In the genomic region with DNA sequence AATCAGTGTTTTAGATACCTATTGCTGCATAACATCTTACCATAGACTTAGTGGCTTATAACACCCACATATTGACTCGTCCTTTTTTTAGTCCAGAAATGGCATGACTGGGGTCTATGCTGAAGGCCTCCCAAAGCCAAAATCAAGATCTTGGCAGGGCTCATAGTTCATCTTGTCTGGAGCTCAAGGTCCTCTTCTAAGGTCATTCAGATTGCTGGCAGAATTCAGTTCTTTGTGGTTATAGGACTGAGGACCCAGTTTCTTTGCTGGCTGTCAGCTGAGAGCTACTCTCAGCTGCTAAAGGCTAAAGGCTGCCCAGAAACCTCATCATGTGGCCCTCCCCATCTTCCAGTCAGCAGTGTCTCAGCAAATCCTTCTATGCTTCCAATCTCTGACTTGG, we compare ENCODE assay signal across 16 cellular contexts.
DNase-seq lines count a peak whose midpoint lies in the region; TF ChIP-seq lines count a peak whose summit lies in the region.
"Had no signal": no experiment of that assay in that cellular context is flagged by ENCODE, and none has a peak within 500 bp of the region (broad histone marks: within the 10 kb centered on the region; RNA-seq: fewer than 3 reads in every experiment).

No MANE protein-coding gene starts in this region.

- peaks cover 14% of the 10 kb centered on the region for H3K79me2 ChIP-seq in DOHH2 (ENCODE audit: control insufficient read depth, low read length)
- H3K79me2 ChIP-seq in OCI-LY3 (ENCODE audit: low read length), result no peaks in the 10 kb centered on the region

- peaks cover 9% of the 10 kb centered on the region; the same call in 1 of the 2 replicates for H3F3A ChIP-seq in DOHH2 (ENCODE audit: control insufficient read depth, insufficient read depth)

- POLR2A ChIA-PET in activated CD4-positive, alpha-beta memory T cell treated with anti-CD3 and anti-CD28 coated beads for 36 hours (lab: Charles Lee), result no interaction called here

- DNase-seq in medulla oblongata (ENCODE audit: extremely low spot score) (peak; percentile 45), spleen (no peak), NCI-H2029 treated with DMSO at 0.1 percent for 48 hours (lab: John Stamatoyannopoulos, UW) (no peak), DMS53 treated with DMSO at 0.1 percent for 48 hours (lab: John Stamatoyannopoulos, UW; ENCODE audit: unreplicated experiment) (no peak)
- no peak for DNase-seq in activated CD4-positive, alpha-beta memory T cell treated with anti-CD3 and anti-CD28 coated beads for 36 hours
- no peak for DNase-seq in stimulated activated CD4-positive, alpha-beta T cell treated with anti-CD3 and anti-CD28 coated beads, Interleukin-15, amount 100 ng/mL, for 24 hours
- DNase-seq: HCEC 1CT, NCI-H1417 treated with DMSO at 0.1 percent for 48 hours, NCI-H187 treated with DMSO at 0.1 percent for 48 hours, NCI-H226, NCI-H524 treated with DMSO at 0.1 percent for 48 hours had no signal

- H3K36me3 Mint-ChIP-seq in activated CD4-positive, alpha-beta memory T cell treated with anti-CD3 and anti-CD28 coated beads for 36 hours, result no peaks in the 10 kb centered on the region

- H3K4me1 Mint-ChIP-seq in activated CD4-positive, alpha-beta memory T cell treated with anti-CD3 and anti-CD28 coated beads for 36 hours (ENCODE audit: low read depth), result peaks cover 41% of the 10 kb centered on the region

- H3K9me3 ChIP-seq in DOHH2 (ENCODE audit: control insufficient read depth, insufficient read depth, low read length) (no peaks in the 10 kb centered on the region), OCI-LY3 (ENCODE audit: insufficient read depth, low read length) (no peaks in the 10 kb centered on the region; the same call in 1 of the 2 replicates), spleen (no peaks in the 10 kb centered on the region)
- H3K9me3 ChIP-seq: A549 had no signal

- CTCF ChIA-PET in activated CD4-positive, alpha-beta memory T cell treated with anti-CD3 and anti-CD28 coated beads for 36 hours (lab: Charles Lee), result no interaction called here

- peaks cover 83% of the 10 kb centered on the region for H3K4me1 ChIP-seq in DOHH2 (ENCODE audit: control insufficient read depth, low read length)
- peaks cover 62% of the 10 kb centered on the region for H3K4me1 ChIP-seq in OCI-LY3 (ENCODE audit: low read length)
- H3K4me1 ChIP-seq in spleen, result peaks cover 4 to 84% (median 47%) of the 10 kb centered on the region in 6 donors

- H3K9ac ChIP-seq in OCI-LY3 (ENCODE audit: low read length), result no peak overlapping the region

- intact Hi-C loops in spleen (cut with DNase I; ENCODE audit: low total_unique reads), result no loop called here
- intact Hi-C loops in activated CD4-positive, alpha-beta memory T cell treated with anti-CD3 and anti-CD28 coated beads for 36 hours (cut with micrococcal nuclease), result loop anchor here (5.0 kb wide), 1 partner anchor 213 kb away; no protein-coding TSS in a partner anchor

- peak overlapping the region; percentile 54 for H3K4me3 ChIP-seq in DOHH2 (ENCODE audit: low read length)
- H3K4me3 ChIP-seq in OCI-LY3 (ENCODE audit: low read length), result no peak overlapping the region
- no peak overlapping the region for H3K4me3 ChIP-seq in spleen
- H3K4me3 ChIP-seq: A549, GM23338 had no signal

- no peak overlapping the region for H3K27ac Mint-ChIP-seq in activated CD4-positive, alpha-beta memory T cell treated with anti-CD3 and anti-CD28 coated beads for 36 hours
- H3K27ac Mint-ChIP-seq: GM23338 had no signal

- H2AFZ ChIP-seq in OCI-LY3 (ENCODE audit: low read depth, low read length), result no peak overlapping the region
- H2AFZ ChIP-seq: GM23338 had no signal

- WGBS in spleen, 5 donors, result 52 to 83% (median 73%) methylated on average over 1 of the region's 1 CpG

- H3K9me3 Mint-ChIP-seq in activated CD4-positive, alpha-beta memory T cell treated with anti-CD3 and anti-CD28 coated beads for 36 hours, result no peaks in the 10 kb centered on the region

- TF ChIP-seq POLR2A in spleen (IDR thresholded peaks at IDR 0.05), result no peak

- no peaks in the 10 kb centered on the region for H3K9me2 ChIP-seq in DOHH2 (replicated peaks; ENCODE audit: control insufficient read depth, low read length)

- H3K4me2 ChIP-seq in DOHH2 (ENCODE audit: low read length), result peak overlapping the region; percentile 76
- peak overlapping the region; percentile 40; the same call in 1 of the 2 replicates for H3K4me2 ChIP-seq in OCI-LY3 (ENCODE audit: low read length)
- H3K4me2 ChIP-seq: GM23338 had no signal

- H3K36me3 ChIP-seq in DOHH2 (ENCODE audit: control insufficient read depth, low read length) (no peaks in the 10 kb centered on the region), OCI-LY3 (replicated peaks; ENCODE audit: low read depth, low read length) (no peaks in the 10 kb centered on the region), spleen (no peaks in the 10 kb centered on the region)

- no peak overlapping the region for H3K4me3 Mint-ChIP-seq in activated CD4-positive, alpha-beta memory T cell treated with anti-CD3 and anti-CD28 coated beads for 36 hours
- H3K4me3 Mint-ChIP-seq: GM23338 had no signal

- H3K27me3 ChIP-seq in DOHH2 (ENCODE audit: control insufficient read depth, low read length) (no peaks in the 10 kb centered on the region), OCI-LY3 (ENCODE audit: low read depth, low read length) (no peaks in the 10 kb centered on the region), spleen (replicated peaks in 1 of 7) (peaks cover 0 to 20% (median 0%) of the 10 kb centered on the region in 7 donors)

- TF ChIP-seq CTCF in DOHH2 (IDR thresholded peaks at IDR 0.05; ENCODE audit: low read depth, low read length, poor library complexity, severe bottlenecking) (no peak), OCI-LY3 (IDR thresholded peaks at IDR 0.05; ENCODE audit: low read depth, low read length) (no peak), spleen (IDR thresholded peaks at IDR 0.05 in 8 of 11, conservative IDR thresholded peaks at IDR 0.05 in 3 of 11) (no peak)

- no peaks in the 10 kb centered on the region for H3K27me3 Mint-ChIP-seq in activated CD4-positive, alpha-beta memory T cell treated with anti-CD3 and anti-CD28 coated beads for 36 hours

- no peaks in the 10 kb centered on the region for H4K20me1 ChIP-seq in DOHH2 (ENCODE audit: control insufficient read depth, insufficient read depth, low read depth, low read length)
- H4K20me1 ChIP-seq in OCI-LY3 (ENCODE audit: insufficient read depth, low read length), result no peaks in the 10 kb centered on the region

- H3K27ac ChIP-seq in DOHH2 (ENCODE audit: low read depth, low read length), result peak overlapping the region; percentile 85
- H3K27ac ChIP-seq in OCI-LY3 (ENCODE audit: low read length), result no peak overlapping the region
- H3K27ac ChIP-seq in spleen, result peak overlapping the region in 5 of 8 donors; percentile 0 to 76 (median 65)
- H3K27ac ChIP-seq: C4-2B had no signal
